In the genomic region with DNA sequence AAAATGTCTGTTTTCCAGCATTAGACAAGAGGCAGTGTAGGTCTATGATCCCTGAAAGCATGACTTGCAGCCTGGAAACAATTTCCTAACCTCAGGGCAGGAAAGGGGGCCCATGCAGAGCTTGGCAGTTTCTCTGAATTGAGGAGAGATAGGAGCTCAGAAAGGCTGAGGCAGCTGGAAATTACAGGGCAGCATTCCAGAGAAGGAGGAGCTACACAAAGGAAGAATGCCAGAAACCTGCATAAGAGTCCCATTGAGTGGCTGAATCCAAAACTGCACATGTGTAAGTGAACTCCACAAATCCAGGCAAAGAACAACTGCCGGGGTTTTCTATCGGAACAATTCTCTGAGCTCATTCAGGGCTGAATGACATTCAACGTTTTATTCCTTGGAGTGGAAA, we compare ENCODE assay signal across 11 cellular contexts.
DNase-seq lines count a peak whose midpoint lies in the region; ATAC-seq, FAIRE-seq and TF ChIP-seq lines count a peak whose summit lies in the region.
"Had no signal": no experiment of that assay in that cellular context is flagged by ENCODE, and none has a peak within 500 bp of the region (broad histone marks: within the 10 kb centered on the region; RNA-seq: fewer than 3 reads in every experiment).

No MANE protein-coding gene starts in this region.

- H3K9ac ChIP-seq in parathyroid adenoma = no peak overlapping the region

- H3K9me3 ChIP-seq in HEK293 (ENCODE audit: control insufficient read depth, insufficient read depth, low read depth, low read length) (no peaks in the 10 kb centered on the region), parathyroid adenoma (ENCODE audit: control insufficient read depth, low read length) (peaks cover 4% of the 10 kb centered on the region)

- H3K27me3 ChIP-seq in parathyroid adenoma (ENCODE audit: control insufficient read depth, insufficient read depth, low read length) = no peaks in the 10 kb centered on the region
- H3K27me3 ChIP-seq: spleen had no signal

- no peak overlapping the region for H3K27ac Mint-ChIP-seq in endothelial cell (ENCODE audit: unreplicated experiment)
- no peak overlapping the region for H3K27ac Mint-ChIP-seq in activated naive CD8-positive, alpha-beta T cell treated with anti-CD3 and anti-CD28 coated beads, Interleukin-2, amount 50 U/mL, for 24 hours
- H3K27ac Mint-ChIP-seq: activated naive CD4-positive, alpha-beta T cell treated with anti-CD3 and anti-CD28 coated beads, Interleukin-2, amount 10 ng/mL, durations not matched to agents 7 days and 5 days; stimulated activated naive CD8-positive, alpha-beta T cell treated with anti-CD3 and anti-CD28 coated beads, Interleukin-15, Interleukin-2, amounts not matched to agents 100 ng/mL and 50 ng/mL, for 24 hours had no signal

- H3K36me3 ChIP-seq in HEK293 (ENCODE audit: control insufficient read depth in 2 of 2, insufficient read depth in 1 of 2, low read length in 2 of 2) = no peaks in the 10 kb centered on the region
- H3K36me3 ChIP-seq in parathyroid adenoma (ENCODE audit: control insufficient read depth, insufficient read depth, low read length) = no peaks in the 10 kb centered on the region
- H3K36me3 ChIP-seq: spleen had no signal

- peaks cover 3% of the 10 kb centered on the region for H3K27me3 Mint-ChIP-seq in endothelial cell (ENCODE audit: unreplicated experiment)
- no peaks in the 10 kb centered on the region for H3K27me3 Mint-ChIP-seq in activated naive CD8-positive, alpha-beta T cell treated with anti-CD3 and anti-CD28 coated beads, Interleukin-2, amount 50 U/mL, for 24 hours
- H3K27me3 Mint-ChIP-seq: activated naive CD4-positive, alpha-beta T cell treated with anti-CD3 and anti-CD28 coated beads, Interleukin-2, amount 10 ng/mL, durations not matched to agents 7 days and 5 days; stimulated activated naive CD8-positive, alpha-beta T cell treated with anti-CD3 and anti-CD28 coated beads, Interleukin-15, Interleukin-2, amounts not matched to agents 100 ng/mL and 50 ng/mL, for 24 hours had no signal

- CTCF ChIA-PET in HEK293 (lab: Yijun Ruan, JAX) = interaction anchor here (0.7 to 1.7 kb wide), 2 partner anchors 12 to 77 kb away, joined by 3 to 4 read pairs; no protein-coding TSS in a partner anchor

- no peak overlapping the region for H3K4me3 ChIP-seq in HEK293 (ENCODE audit: low read depth, low read length)
- no peak overlapping the region for H3K4me3 ChIP-seq in parathyroid adenoma (ENCODE audit: low read depth, low read length)
- H3K4me3 ChIP-seq: spleen had no signal

- no peaks in the 10 kb centered on the region for H3K36me3 Mint-ChIP-seq in endothelial cell (ENCODE audit: low read depth, unreplicated experiment)
- H3K36me3 Mint-ChIP-seq in activated naive CD8-positive, alpha-beta T cell treated with anti-CD3 and anti-CD28 coated beads, Interleukin-2, amount 50 U/mL, for 24 hours (ENCODE audit: low read depth) = peaks cover 1% of the 10 kb centered on the region
- H3K36me3 Mint-ChIP-seq: activated naive CD4-positive, alpha-beta T cell treated with anti-CD3 and anti-CD28 coated beads, Interleukin-2, amount 10 ng/mL, durations not matched to agents 7 days and 5 days had no signal

- H3K4me1 Mint-ChIP-seq in endothelial cell (ENCODE audit: unreplicated experiment) = no peaks in the 10 kb centered on the region
- H3K4me1 Mint-ChIP-seq in activated naive CD8-positive, alpha-beta T cell treated with anti-CD3 and anti-CD28 coated beads, Interleukin-2, amount 50 U/mL, for 24 hours = peaks cover 4% of the 10 kb centered on the region
- H3K4me1 Mint-ChIP-seq: activated naive CD4-positive, alpha-beta T cell treated with anti-CD3 and anti-CD28 coated beads, Interleukin-2, amount 10 ng/mL, durations not matched to agents 7 days and 5 days had no signal

- no peak overlapping the region for H3K4me3 Mint-ChIP-seq in endothelial cell (ENCODE audit: unreplicated experiment)
- no peak overlapping the region for H3K4me3 Mint-ChIP-seq in activated naive CD8-positive, alpha-beta T cell treated with anti-CD3 and anti-CD28 coated beads, Interleukin-2, amount 50 U/mL, for 24 hours
- H3K4me3 Mint-ChIP-seq: activated naive CD4-positive, alpha-beta T cell treated with anti-CD3 and anti-CD28 coated beads, Interleukin-2, amount 10 ng/mL, durations not matched to agents 7 days and 5 days; stimulated activated naive CD8-positive, alpha-beta T cell treated with anti-CD3 and anti-CD28 coated beads, Interleukin-15, Interleukin-2, amounts not matched to agents 100 ng/mL and 50 ng/mL, for 24 hours had no signal

- peak; percentile 74 for DNase-seq in SK-MEL-5 (ENCODE audit: low read depth, low spot score)
- peak in 32 of 42 donors; percentile 12 to 79 (median 58) for DNase-seq in head of caudate nucleus
- no peak for DNase-seq in endothelial cell (ENCODE audit: low spot score)
- no peak for DNase-seq in activated naive CD8-positive, alpha-beta T cell treated with anti-CD3 and anti-CD28 coated beads, Interleukin-2, amount 50 U/mL, for 24 hours
- DNase-seq in H54 (ENCODE audit: insufficient read length, low spot score) = no peak
- DNase-seq: activated naive CD4-positive, alpha-beta T cell treated with anti-CD3 and anti-CD28 coated beads, Interleukin-2, amount 10 ng/mL, durations not matched to agents 7 days and 5 days; spleen had no signal

- no peak for FAIRE-seq in H54 (lab: Jason Lieb, UNC)

- POLR2A ChIA-PET in HEK293 (lab: Yijun Ruan, JAX) = no interaction called here

- TF ChIP-seq CTCF in HEK293 (tag by site-specific recombination; IDR thresholded peaks at IDR 0.05) (no peak), parathyroid adenoma (IDR thresholded peaks at IDR 0.05) (no peak), endothelial cell (IDR thresholded peaks at IDR 0.05; ENCODE audit: unreplicated experiment) (no peak)

- intact Hi-C loops in head of caudate nucleus (cut with DNase I) = no loop called here

- TF ChIP-seq POLR2A in H54 (IDR thresholded peaks at IDR 0.05; ENCODE audit: low read depth, low read length) = no peak

- no peak for ATAC-seq in GM21528 (IDR thresholded peaks at IDR 0.05; ENCODE audit: low FRiP score, unreplicated experiment)
- ATAC-seq in activated naive CD8-positive, alpha-beta T cell treated with anti-CD3 and anti-CD28 coated beads, Interleukin-2, amount 50 U/mL, for 24 hours = no peak

- H2AFZ ChIP-seq in parathyroid adenoma = peak overlapping the region; percentile 64

- H3K27ac ChIP-seq in HEK293 (ENCODE audit: extremely low read depth, low read depth, low read length) = no peak overlapping the region
- H3K27ac ChIP-seq in parathyroid adenoma = peak overlapping the region; percentile 74
- H3K27ac ChIP-seq: spleen had no signal

- no peaks in the 10 kb centered on the region for H3K79me2 ChIP-seq in parathyroid adenoma

- H3K4me1 ChIP-seq in HEK293 (ENCODE audit: control insufficient read depth, insufficient read depth, low read length) = peaks cover 6% of the 10 kb centered on the region
- H3K4me1 ChIP-seq in parathyroid adenoma = peaks cover 12% of the 10 kb centered on the region

- in situ Hi-C loops in SK-MEL-5 (cut with HindIII; ENCODE audit: low pct_unique_long_range_greater_than_20kb, low sequenced_read_pairs) = no loop called here

- H3K4me2 ChIP-seq in parathyroid adenoma (ENCODE audit: low read length) = peak overlapping the region; percentile 9

- no peaks in the 10 kb centered on the region for H3K9me3 Mint-ChIP-seq in endothelial cell (ENCODE audit: unreplicated experiment)
- peaks cover 18% of the 10 kb centered on the region for H3K9me3 Mint-ChIP-seq in activated naive CD8-positive, alpha-beta T cell treated with anti-CD3 and anti-CD28 coated beads, Interleukin-2, amount 50 U/mL, for 24 hours
- H3K9me3 Mint-ChIP-seq: activated naive CD4-positive, alpha-beta T cell treated with anti-CD3 and anti-CD28 coated beads, Interleukin-2, amount 10 ng/mL, durations not matched to agents 7 days and 5 days; stimulated activated naive CD8-positive, alpha-beta T cell treated with anti-CD3 and anti-CD28 coated beads, Interleukin-15, Interleukin-2, amounts not matched to agents 100 ng/mL and 50 ng/mL, for 24 hours had no signal

TF ChIP-seq in HEK293, 187 proteins besides CTCF, POLR2A, EP300 and RAD21 (continues in another document):
- peak; percentile 66 for TF ChIP-seq ZBTB20 (tag by site-specific recombination; IDR thresholded peaks at IDR 0.05)
- no peak for TF ChIP-seq ZNF843 (tag by site-specific recombination; IDR thresholded peaks at IDR 0.05)
- TF ChIP-seq GLIS1 (tag by site-specific recombination; IDR thresholded peaks at IDR 0.05) = 0 out of 2 replicates have a peak, but pooled peaks have one; percentile 13
- TF ChIP-seq MZF1 (tag by site-specific recombination; IDR thresholded peaks at IDR 0.05; ENCODE audit: borderline replicate concordance) = peak; percentile 45; the same call in 1 of the 2 replicates
- TF ChIP-seq ZNF266 (tag by site-specific recombination; IDR thresholded peaks at IDR 0.05; ENCODE audit: low read depth) = no peak
- TF ChIP-seq, protein P1, sequence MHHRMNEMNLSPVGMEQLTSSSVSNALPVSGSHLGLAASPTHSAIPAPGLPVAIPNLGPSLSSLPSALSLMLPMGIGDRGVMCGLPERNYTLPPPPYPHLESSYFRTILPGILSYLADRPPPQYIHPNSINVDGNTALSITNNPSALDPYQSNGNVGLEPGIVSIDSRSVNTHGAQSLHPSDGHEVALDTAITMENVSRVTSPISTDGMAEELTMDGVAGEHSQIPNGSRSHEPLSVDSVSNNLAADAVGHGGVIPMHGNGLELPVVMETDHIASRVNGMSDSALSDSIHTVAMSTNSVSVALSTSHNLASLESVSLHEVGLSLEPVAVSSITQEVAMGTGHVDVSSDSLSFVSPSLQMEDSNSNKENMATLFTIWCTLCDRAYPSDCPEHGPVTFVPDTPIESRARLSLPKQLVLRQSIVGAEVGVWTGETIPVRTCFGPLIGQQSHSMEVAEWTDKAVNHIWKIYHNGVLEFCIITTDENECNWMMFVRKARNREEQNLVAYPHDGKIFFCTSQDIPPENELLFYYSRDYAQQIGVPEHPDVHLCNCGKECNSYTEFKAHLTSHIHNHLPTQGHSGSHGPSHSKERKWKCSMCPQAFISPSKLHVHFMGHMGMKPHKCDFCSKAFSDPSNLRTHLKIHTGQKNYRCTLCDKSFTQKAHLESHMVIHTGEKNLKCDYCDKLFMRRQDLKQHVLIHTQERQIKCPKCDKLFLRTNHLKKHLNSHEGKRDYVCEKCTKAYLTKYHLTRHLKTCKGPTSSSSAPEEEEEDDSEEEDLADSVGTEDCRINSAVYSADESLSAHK (tag by site-specific recombination; IDR thresholded peaks at IDR 0.05) = peak; percentile 92
- TF ChIP-seq, protein P2, sequence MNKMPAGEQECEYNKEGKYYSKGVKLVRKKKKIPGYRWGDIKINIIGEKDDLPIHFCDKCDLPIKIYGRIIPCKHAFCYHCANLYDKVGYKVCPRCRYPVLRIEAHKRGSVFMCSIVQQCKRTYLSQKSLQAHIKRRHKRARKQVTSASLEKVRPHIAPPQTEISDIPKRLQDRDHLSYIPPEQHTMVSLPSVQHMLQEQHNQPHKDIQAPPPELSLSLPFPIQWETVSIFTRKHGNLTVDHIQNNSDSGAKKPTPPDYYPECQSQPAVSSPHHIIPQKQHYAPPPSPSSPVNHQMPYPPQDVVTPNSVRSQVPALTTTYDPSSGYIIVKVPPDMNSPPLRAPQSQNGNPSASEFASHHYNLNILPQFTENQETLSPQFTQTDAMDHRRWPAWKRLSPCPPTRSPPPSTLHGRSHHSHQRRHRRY (tag by site-specific recombination; IDR thresholded peaks at IDR 0.05) = no peak
- no peak for TF ChIP-seq ZNF624 (tag by site-specific recombination; IDR thresholded peaks at IDR 0.05)

Comparison
In these comparisons a context has a peak if more than half of its experiments do, and no peak if none do; other contexts are left out.
1. DNase-seq: peak in SK-MEL-5 (single experiment) and head of caudate nucleus (32 of 42); none in endothelial cell (single experiment), activated naive CD8-positive, alpha-beta T cell treated with anti-CD3 and anti-CD28 coated beads, Interleukin-2, amount 50 U/mL, for 24 hours (single experiment) and H54 (single experiment).